In the genomic region with DNA sequence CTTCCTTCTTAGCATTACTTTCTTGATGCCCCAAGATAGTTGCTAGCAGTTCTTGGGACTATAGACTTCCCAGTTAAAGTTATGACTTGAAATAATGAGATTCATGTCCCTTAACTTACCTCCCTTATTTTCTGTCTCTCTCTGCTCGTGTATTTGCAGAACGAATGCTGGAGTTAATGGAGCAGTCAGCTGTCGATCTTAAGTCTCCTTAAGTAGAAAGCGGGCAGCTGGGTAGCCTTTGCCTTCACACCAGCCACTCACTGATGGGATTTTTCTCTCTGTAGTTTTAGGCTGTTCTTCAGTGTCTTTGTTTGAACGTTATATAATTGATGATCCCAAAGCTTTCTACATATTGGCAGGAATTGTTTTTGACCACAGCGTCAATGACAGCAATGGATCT, we compare ENCODE assay signal across 1 cellular context.
TF ChIP-seq lines count a peak whose summit lies in the region.

No MANE protein-coding gene starts in this region.

TF ChIP-seq in GM23338, 12 proteins besides CTCF, POLR2A, EP300 and RAD21 (continued from another document):
- TF ChIP-seq, protein P1, sequence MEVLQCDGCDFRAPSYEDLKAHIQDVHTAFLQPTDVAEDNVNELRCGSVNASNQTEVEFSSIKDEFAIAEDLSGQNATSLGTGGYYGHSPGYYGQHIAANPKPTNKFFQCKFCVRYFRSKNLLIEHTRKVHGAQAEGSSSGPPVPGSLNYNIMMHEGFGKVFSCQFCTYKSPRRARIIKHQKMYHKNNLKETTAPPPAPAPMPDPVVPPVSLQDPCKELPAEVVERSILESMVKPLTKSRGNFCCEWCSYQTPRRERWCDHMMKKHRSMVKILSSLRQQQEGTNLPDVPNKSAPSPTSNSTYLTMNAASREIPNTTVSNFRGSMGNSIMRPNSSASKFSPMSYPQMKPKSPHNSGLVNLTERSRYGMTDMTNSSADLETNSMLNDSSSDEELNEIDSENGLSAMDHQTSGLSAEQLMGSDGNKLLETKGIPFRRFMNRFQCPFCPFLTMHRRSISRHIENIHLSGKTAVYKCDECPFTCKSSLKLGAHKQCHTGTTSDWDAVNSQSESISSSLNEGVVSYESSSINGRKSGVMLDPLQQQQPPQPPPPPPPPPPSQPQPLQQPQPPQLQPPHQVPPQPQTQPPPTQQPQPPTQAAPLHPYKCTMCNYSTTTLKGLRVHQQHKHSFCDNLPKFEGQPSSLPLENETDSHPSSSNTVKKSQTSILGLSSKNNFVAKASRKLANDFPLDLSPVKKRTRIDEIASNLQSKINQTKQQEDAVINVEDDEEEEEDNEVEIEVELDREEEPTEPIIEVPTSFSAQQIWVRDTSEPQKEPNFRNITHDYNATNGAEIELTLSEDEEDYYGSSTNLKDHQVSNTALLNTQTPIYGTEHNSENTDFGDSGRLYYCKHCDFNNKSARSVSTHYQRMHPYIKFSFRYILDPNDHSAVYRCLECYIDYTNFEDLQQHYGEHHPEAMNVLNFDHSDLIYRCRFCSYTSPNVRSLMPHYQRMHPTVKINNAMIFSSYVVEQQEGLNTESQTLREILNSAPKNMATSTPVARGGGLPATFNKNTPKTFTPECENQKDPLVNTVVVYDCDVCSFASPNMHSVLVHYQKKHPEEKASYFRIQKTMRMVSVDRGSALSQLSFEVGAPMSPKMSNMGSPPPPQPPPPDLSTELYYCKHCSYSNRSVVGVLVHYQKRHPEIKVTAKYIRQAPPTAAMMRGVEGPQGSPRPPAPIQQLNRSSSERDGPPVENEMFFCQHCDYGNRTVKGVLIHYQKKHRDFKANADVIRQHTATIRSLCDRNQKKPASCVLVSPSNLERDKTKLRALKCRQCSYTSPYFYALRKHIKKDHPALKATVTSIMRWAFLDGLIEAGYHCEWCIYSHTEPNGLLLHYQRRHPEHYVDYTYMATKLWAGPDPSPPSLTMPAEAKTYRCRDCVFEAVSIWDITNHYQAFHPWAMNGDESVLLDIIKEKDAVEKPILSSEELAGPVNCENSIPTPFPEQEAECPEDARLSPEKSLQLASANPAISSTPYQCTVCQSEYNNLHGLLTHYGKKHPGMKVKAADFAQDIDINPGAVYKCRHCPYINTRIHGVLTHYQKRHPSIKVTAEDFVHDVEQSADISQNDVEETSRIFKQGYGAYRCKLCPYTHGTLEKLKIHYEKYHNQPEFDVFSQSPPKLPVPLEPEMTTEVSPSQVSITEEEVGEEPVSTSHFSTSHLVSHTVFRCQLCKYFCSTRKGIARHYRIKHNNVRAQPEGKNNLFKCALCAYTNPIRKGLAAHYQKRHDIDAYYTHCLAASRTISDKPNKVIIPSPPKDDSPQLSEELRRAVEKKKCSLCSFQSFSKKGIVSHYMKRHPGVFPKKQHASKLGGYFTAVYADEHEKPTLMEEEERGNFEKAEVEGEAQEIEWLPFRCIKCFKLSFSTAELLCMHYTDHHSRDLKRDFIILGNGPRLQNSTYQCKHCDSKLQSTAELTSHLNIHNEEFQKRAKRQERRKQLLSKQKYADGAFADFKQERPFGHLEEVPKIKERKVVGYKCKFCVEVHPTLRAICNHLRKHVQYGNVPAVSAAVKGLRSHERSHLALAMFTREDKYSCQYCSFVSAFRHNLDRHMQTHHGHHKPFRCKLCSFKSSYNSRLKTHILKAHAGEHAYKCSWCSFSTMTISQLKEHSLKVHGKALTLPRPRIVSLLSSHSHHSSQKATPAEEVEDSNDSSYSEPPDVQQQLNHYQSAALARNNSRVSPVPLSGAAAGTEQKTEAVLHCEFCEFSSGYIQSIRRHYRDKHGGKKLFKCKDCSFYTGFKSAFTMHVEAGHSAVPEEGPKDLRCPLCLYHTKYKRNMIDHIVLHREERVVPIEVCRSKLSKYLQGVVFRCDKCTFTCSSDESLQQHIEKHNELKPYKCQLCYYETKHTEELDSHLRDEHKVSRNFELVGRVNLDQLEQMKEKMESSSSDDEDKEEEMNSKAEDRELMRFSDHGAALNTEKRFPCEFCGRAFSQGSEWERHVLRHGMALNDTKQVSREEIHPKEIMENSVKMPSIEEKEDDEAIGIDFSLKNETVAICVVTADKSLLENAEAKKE (CRISPR knock-in tag; IDR thresholded peaks at IDR 0.05), result no peak
